8 cellular contexts compared by ENCODE assay signal in genomic region chr12:2284857-2285256, GRCh38.
DNase-seq lines count a peak whose midpoint lies in the region; ATAC-seq and TF ChIP-seq lines count a peak whose summit lies in the region.

No MANE protein-coding gene starts in this region.

- ATAC-seq in HCT116 (peak; percentile 100), HG02623 (IDR thresholded peaks at IDR 0.05; ENCODE audit: unreplicated experiment) (no peak), GM18519 (IDR thresholded peaks at IDR 0.05; ENCODE audit: low FRiP score, unreplicated experiment) (no peak)

- H3K27ac ChIP-seq in HCT116 (ENCODE audit: low read depth, low read length) (no peak overlapping the region), skeletal muscle tissue (ENCODE audit: low read depth, low read length) (peak overlapping the region; percentile 59)

- H3K4me3 ChIP-seq in HCT116 (replicated peaks in 1 of 2; ENCODE audit: low read depth in 1 of 2, low read length in 2 of 2): no peak overlapping the region
- H3K4me3 ChIP-seq in skeletal muscle tissue (ENCODE audit: low read length in 3 of 3): no peak overlapping the region

- CTCF ChIA-PET in HCT116 (lab: Charles Lee): interaction anchor here (1.0 kb wide), 1 partner anchor 227 kb away, joined by 3 read pairs; no protein-coding TSS in a partner anchor

- RAD21 ChIA-PET in HCT116 (lab: Charles Lee; ENCODE audit: low non-redundant PET in 1 of 2, low total read pairs in 2 of 2, uncharacterized antibody in 2 of 2, unreplicated experiment in 2 of 2): no interaction called here

- DNase-seq in D341Med (ENCODE audit: low spot score) (peak; percentile 88), HCT116 (ENCODE audit: low read depth, low spot score) (peak; percentile 37), NCI-H82 (lab: John Stamatoyannopoulos, UW) (peak; percentile 91), anterior cingulate cortex (lab: John Stamatoyannopoulos, UW) (peak in 43 of 58 donors; percentile 8 to 72 (median 32)), hypothalamus (lab: John Stamatoyannopoulos, UW) (peak in 38 of 51 donors; percentile 13 to 73 (median 48))

- peak; percentile 66 to 83 (median 80) for TF ChIP-seq CTCF in HCT116 (IDR thresholded peaks at IDR 0.05 in 2 of 3, conservative IDR thresholded peaks at IDR 0.05 in 1 of 3; ENCODE audit: borderline replicate concordance in 1 of 3, insufficient read depth in 1 of 3, low read depth in 2 of 3, low read length in 2 of 3)

- H3K9me3 ChIP-seq in HCT116 (ENCODE audit: control insufficient read depth in 1 of 2, insufficient read depth in 1 of 2, low read depth in 1 of 2, low read length in 2 of 2) (no peaks in the 10 kb centered on the region), skeletal muscle tissue (ENCODE audit: control insufficient read depth in 3 of 3, low read length in 3 of 3) (no peaks in the 10 kb centered on the region)

- TF ChIP-seq RAD21 in HCT116 (IDR thresholded peaks at IDR 0.05; ENCODE audit: low read depth): peak; percentile 77

- no peaks in the 10 kb centered on the region for H3K79me2 ChIP-seq in HCT116 (ENCODE audit: insufficient read depth, low read length)

- H3K36me3 ChIP-seq in HCT116 (ENCODE audit: control insufficient read depth in 1 of 2, insufficient read depth in 2 of 2, low read length in 2 of 2) (no peaks in the 10 kb centered on the region), skeletal muscle tissue (ENCODE audit: control insufficient read depth in 3 of 3, insufficient read depth in 3 of 3, low read length in 3 of 3) (no peaks in the 10 kb centered on the region)

- no peaks in the 10 kb centered on the region for H4K20me1 ChIP-seq in HCT116 (ENCODE audit: insufficient read depth)

- H3K4me1 ChIP-seq in HCT116 (ENCODE audit: control insufficient read depth in 1 of 2, insufficient read depth in 2 of 2, low read length in 2 of 2): peaks cover 0 to 6% of the 10 kb centered on the region in 2 experiments; a peak in 1 of 4 replicates
- H3K4me1 ChIP-seq in skeletal muscle tissue (ENCODE audit: control insufficient read depth in 3 of 3, insufficient read depth in 3 of 3, low read length in 3 of 3): peaks cover 39 to 54% (median 44%) of the 10 kb centered on the region in 3 donors

- intact Hi-C loops in HCT116 (cut with micrococcal nuclease): loop anchor here (1.0 to 10.0 kb wide), 3 partner anchors 228 to 488 kb away; no protein-coding TSS in a partner anchor

- TF ChIP-seq POLR2A in HCT116 (IDR thresholded peaks at IDR 0.05; ENCODE audit: borderline replicate concordance, extremely low read depth, insufficient read depth, insufficient read length): no peak

- no peaks in the 10 kb centered on the region for H3K27me3 ChIP-seq in HCT116 (ENCODE audit: insufficient read depth, low read length)
- H3K27me3 ChIP-seq in skeletal muscle tissue (ENCODE audit: control insufficient read depth in 3 of 3, insufficient read depth in 3 of 3, low read length in 3 of 3): peaks cover 6 to 31% (median 14%) of the 10 kb centered on the region in 3 donors

- H3K9me2 ChIP-seq in HCT116 (ENCODE audit: insufficient read depth): no peaks in the 10 kb centered on the region

- H2AFZ ChIP-seq in HCT116 (ENCODE audit: low read depth, low read length, poor library complexity, severe bottlenecking): peak overlapping the region; percentile 94

- POLR2A ChIA-PET in HCT116 (lab: Charles Lee): no interaction called here

- H3K4me2 ChIP-seq in HCT116 (ENCODE audit: low read length): no peak overlapping the region

- H3K9ac ChIP-seq in HCT116 (ENCODE audit: low read length): no peak overlapping the region
- H3K9ac ChIP-seq in skeletal muscle tissue (ENCODE audit: low read depth in 1 of 3, low read length in 3 of 3): no peak overlapping the region

- no TSS peak for BruUV-seq in HCT116 (replicated peaks; lab: Mats Ljungman, UMichigan)

TF ChIP-seq in HCT116, 20 proteins besides CTCF, POLR2A, EP300 and RAD21:
- TF ChIP-seq CEBPB (IDR thresholded peaks at IDR 0.05; ENCODE audit: low read depth) (no peak), EGR1 (IDR thresholded peaks at IDR 0.05; ENCODE audit: low read depth) (no peak), SIN3A (IDR thresholded peaks at IDR 0.05; ENCODE audit: low read depth) (no peak), SRF (IDR thresholded peaks at IDR 0.05; ENCODE audit: low read depth) (no peak), TCF7L2 (IDR thresholded peaks at IDR 0.05; ENCODE audit: borderline replicate concordance, extremely low read depth, insufficient read depth, insufficient read length) (no peak), SP1 (IDR thresholded peaks at IDR 0.05; ENCODE audit: low read depth) (no peak), ATF3 (IDR thresholded peaks at IDR 0.05) (no peak), YY1 (IDR thresholded peaks at IDR 0.05; ENCODE audit: extremely low read depth, insufficient replicate concordance, low read depth, low read length) (no peak), JUND (IDR thresholded peaks at IDR 0.05) (no peak), POLR2AphosphoS5 (IDR thresholded peaks at IDR 0.05; ENCODE audit: low read depth, low read length) (no peak), CBX3 (IDR thresholded peaks at IDR 0.05; ENCODE audit: low read depth) (0 out of 2 replicates have a peak, but pooled peaks have one; percentile 17), EZH2phosphoT487 (IDR thresholded peaks at IDR 0.05; ENCODE audit: borderline replicate concordance) (no peak), ZFX (IDR thresholded peaks at IDR 0.05) (no peak), ZNF274 (IDR thresholded peaks at IDR 0.05; ENCODE audit: low read depth, low read length) (no peak), MAX (IDR thresholded peaks at IDR 0.05) (peak; percentile 46; the same call in 1 of the 2 replicates)
TF ChIP-seq in HCT116: peak in this region for 2.

Comparison
In these comparisons a context has a peak if more than half of its experiments do, and no peak if none do; other contexts are left out.
1. DNase-seq: peak in every context shown above with its lines; median percentile 91 in NCI-H82; 88 in D341Med; 48 in hypothalamus; 37 in HCT116; 32 in anterior cingulate cortex.